Comparison of ENCODE assay signal across 2 cellular contexts in the genomic region with DNA sequence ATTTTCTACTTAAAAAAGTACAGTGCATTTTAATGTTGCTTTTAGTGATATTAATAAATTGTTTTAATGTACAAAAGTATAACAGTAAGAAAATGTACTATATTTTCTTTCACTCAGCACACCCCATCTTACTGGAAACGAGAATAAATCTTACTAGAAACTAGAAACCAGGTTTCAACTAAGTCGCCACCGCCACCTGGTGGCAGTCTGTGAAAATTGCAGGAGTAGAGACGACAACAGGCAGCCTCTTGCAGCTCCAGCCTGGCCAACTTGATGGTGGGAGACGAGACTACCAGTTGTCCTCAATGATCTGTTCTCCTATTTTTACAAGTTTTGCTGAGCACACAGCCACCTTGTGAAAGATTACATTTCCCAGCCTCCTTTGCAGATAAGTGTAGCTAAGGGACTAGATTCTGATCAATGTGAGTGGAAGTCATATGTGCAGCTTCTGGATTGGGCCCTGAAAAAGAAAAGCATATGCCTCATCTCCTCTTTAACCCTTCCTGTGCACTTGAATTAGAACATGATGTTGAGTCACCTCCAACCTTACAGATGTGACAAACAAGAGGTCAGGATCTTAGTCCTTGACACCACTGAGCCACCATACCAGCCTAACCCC.
TF ChIP-seq lines count a peak whose summit lies in the region.

No MANE protein-coding gene starts in this region.

TF ChIP-seq in WTC11, 78 proteins besides CTCF, POLR2A, EP300 and RAD21 (continued from another document):
- TF ChIP-seq, protein P1, sequence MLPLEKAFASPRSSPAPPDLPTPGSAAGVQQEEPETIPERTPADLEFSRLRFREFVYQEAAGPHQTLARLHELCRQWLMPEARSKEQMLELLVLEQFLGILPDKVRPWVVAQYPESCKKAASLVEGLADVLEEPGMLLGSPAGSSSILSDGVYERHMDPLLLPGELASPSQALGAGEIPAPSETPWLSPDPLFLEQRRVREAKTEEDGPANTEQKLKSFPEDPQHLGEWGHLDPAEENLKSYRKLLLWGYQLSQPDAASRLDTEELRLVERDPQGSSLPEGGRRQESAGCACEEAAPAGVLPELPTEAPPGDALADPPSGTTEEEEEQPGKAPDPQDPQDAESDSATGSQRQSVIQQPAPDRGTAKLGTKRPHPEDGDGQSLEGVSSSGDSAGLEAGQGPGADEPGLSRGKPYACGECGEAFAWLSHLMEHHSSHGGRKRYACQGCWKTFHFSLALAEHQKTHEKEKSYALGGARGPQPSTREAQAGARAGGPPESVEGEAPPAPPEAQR (CRISPR knock-in tag; IDR thresholded peaks at IDR 0.05): no peak
- TF ChIP-seq MXD4 (CRISPR knock-in tag; IDR thresholded peaks at IDR 0.05; ENCODE audit: borderline replicate concordance) (no peak), TEAD4 (CRISPR knock-in tag; IDR thresholded peaks at IDR 0.05) (no peak), ZNF416 (CRISPR knock-in tag; IDR thresholded peaks at IDR 0.05) (no peak), ZNF219 (CRISPR knock-in tag; IDR thresholded peaks at IDR 0.05; ENCODE audit: borderline replicate concordance) (no peak), FOXK1 (CRISPR knock-in tag; IDR thresholded peaks at IDR 0.05) (no peak), IRF2 (CRISPR knock-in tag; IDR thresholded peaks at IDR 0.05; ENCODE audit: borderline replicate concordance, low read depth) (no peak), TCF7 (CRISPR knock-in tag; IDR thresholded peaks at IDR 0.05; ENCODE audit: low read depth) (no peak)
- TF ChIP-seq, protein P2, sequence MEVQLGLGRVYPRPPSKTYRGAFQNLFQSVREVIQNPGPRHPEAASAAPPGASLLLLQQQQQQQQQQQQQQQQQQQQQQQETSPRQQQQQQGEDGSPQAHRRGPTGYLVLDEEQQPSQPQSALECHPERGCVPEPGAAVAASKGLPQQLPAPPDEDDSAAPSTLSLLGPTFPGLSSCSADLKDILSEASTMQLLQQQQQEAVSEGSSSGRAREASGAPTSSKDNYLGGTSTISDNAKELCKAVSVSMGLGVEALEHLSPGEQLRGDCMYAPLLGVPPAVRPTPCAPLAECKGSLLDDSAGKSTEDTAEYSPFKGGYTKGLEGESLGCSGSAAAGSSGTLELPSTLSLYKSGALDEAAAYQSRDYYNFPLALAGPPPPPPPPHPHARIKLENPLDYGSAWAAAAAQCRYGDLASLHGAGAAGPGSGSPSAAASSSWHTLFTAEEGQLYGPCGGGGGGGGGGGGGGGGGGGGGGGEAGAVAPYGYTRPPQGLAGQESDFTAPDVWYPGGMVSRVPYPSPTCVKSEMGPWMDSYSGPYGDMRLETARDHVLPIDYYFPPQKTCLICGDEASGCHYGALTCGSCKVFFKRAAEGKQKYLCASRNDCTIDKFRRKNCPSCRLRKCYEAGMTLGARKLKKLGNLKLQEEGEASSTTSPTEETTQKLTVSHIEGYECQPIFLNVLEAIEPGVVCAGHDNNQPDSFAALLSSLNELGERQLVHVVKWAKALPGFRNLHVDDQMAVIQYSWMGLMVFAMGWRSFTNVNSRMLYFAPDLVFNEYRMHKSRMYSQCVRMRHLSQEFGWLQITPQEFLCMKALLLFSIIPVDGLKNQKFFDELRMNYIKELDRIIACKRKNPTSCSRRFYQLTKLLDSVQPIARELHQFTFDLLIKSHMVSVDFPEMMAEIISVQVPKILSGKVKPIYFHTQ (CRISPR knock-in tag; IDR thresholded peaks at IDR 0.05): no peak
- TF ChIP-seq, protein P3, sequence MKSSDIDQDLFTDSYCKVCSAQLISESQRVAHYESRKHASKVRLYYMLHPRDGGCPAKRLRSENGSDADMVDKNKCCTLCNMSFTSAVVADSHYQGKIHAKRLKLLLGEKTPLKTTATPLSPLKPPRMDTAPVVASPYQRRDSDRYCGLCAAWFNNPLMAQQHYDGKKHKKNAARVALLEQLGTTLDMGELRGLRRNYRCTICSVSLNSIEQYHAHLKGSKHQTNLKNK (CRISPR knock-in tag; IDR thresholded peaks at IDR 0.05): no peak
TF ChIP-seq in WTC11: peak in this region for 0.

TF ChIP-seq in H1, 55 proteins besides CTCF, POLR2A, EP300 and RAD21 (continued from another document):
- no peak for TF ChIP-seq TAF7 (optimal IDR thresholded peaks at IDR 0.05; ENCODE audit: borderline replicate concordance, low read depth, low read length)
- peak; percentile 46; the same call in 1 of the 2 replicates for TF ChIP-seq CEBPB (IDR thresholded peaks at IDR 0.05; ENCODE audit: low read depth, low read length)
- no peak for TF ChIP-seq KDM1A (IDR thresholded peaks at IDR 0.05; ENCODE audit: borderline replicate concordance, low read length)
